7 cellular contexts compared by ENCODE assay signal in genomic region chr11:70132641-70133040, GRCh38. TPM values are rescaled to one million over a fixed set of nuclear protein-coding genes. Genes with fewer than 3 reads are reported as not detected.
"Had no signal": no experiment of that assay in that cellular context is flagged by ENCODE, and none has a peak within 500 bp of the region (broad histone marks: within the 10 kb centered on the region; RNA-seq: fewer than 3 reads in every experiment).

No MANE protein-coding gene starts in this region.

- FAIRE-seq: HepG2 had no signal

- H3K9me3 Mint-ChIP-seq: GM23338, HFFc6, IgD-negative memory B cell had no signal

- H3K9me3 ChIP-seq: HAP-1 had no signal

- H2AFZ ChIP-seq: GM23338 had no signal

- H3K4me1 Mint-ChIP-seq: IgD-negative memory B cell had no signal

- H3K4me3 ChIP-seq: GM23338, HAP-1 had no signal

- H3K4me1 ChIP-seq: HAP-1 had no signal

- H3K4me2 ChIP-seq: GM23338 had no signal

- H3K36me3 ChIP-seq: HAP-1 had no signal

- H3K27ac ChIP-seq: HL-60 had no signal

- DNase-seq: H7, HFFc6 had no signal

- H3K36me3 Mint-ChIP-seq: IgD-negative memory B cell had no signal

- H3K27ac Mint-ChIP-seq: GM23338, HFFc6 had no signal

- H3K4me3 Mint-ChIP-seq: GM23338, HFFc6, IgD-negative memory B cell had no signal

RNA-seq across cellular contexts. Expression of gene ANO1, which starts 54.5 kb away (rescaled TPM):
- total RNA-seq: HepG2, HFFc6 had no signal
- polyA plus RNA-seq: HepG2, IgD-negative memory B cell had no signal
